8 cellular contexts compared by ENCODE assay signal in the genomic region with DNA sequence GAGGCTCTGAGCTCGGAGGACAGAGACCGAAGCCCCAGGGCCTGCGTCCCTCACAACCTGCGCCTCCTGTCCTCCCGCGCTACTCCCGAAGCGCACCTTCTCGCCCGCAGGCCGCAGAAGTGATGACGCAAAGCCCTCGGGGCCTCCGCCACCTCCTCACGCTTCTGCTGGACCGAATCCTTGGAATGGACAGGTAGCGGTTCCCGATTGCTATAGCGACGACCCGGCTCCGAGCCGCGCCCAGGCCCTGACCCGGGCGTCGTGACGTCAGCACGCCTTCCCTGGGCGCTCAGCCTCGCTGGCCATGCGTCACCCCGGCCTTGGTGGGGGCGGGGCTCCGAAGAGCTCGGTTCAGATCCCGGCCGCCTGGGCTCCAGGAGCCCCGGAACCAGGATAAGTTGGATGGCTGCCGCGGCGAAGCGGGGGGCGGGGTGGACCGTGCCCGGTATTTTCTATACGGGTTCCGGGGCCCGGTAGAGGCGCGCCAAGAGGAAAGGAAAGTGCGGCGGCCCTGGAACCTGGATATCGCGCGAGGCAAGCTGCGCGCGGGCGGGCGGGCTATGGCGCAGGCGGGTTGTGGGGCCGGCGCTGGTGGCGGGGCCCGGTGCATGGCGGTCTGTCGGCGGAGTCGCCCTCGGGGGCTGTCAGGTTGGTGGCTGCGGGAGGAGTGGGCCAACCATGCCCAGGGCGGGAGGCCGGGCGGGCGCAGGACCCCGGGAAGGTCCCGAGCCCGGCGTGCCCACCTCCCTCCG. TPM values are rescaled to one million over a fixed set of nuclear protein-coding genes. Genes with fewer than 3 reads are reported as not detected.
DNase-seq lines count a peak whose midpoint lies in the region; ATAC-seq and TF ChIP-seq lines count a peak whose summit lies in the region.

Gene ZNF76 (plus strand): TSS at position 542 of the 752 bp plus-strand sequence. CDS start 21,417 bp downstream, outside the sequence.

- TF ChIP-seq CTCF in GM12864 (IDR thresholded peaks at IDR 0.05; ENCODE audit: low read depth, low read length, missing control alignments) (no peak), cardiac muscle cell (IDR thresholded peaks at IDR 0.05; ENCODE audit: low read depth, low read length) (peak; percentile 0), transverse colon (IDR thresholded peaks at IDR 0.05) (peak in 2 of 5 experiments; percentile 58 to 82)

- H3K9me3 ChIP-seq in cardiac muscle cell (ENCODE audit: low read depth) (no peaks in the 10 kb centered on the region), trophoblast cell (ENCODE audit: insufficient read depth, low read depth, low read length) (peaks cover 3% of the 10 kb centered on the region), transverse colon (no peaks in the 10 kb centered on the region)

- H3K4me2 ChIP-seq in trophoblast cell (ENCODE audit: low read length) = peak within 1 kb of the TSS; percentile 78

- H3K27me3 ChIP-seq in cardiac muscle cell (no peaks in the 10 kb centered on the region), trophoblast cell (ENCODE audit: insufficient read depth, low read length) (no peaks in the 10 kb centered on the region), transverse colon (no peaks in the 10 kb centered on the region)

- H3K36me3 ChIP-seq in cardiac muscle cell = no peaks in the 10 kb centered on the region
- no peaks in the 10 kb centered on the region for H3K36me3 ChIP-seq in trophoblast cell (ENCODE audit: control insufficient read depth in 1 of 2, insufficient read depth in 2 of 2, low read length in 2 of 2)
- H3K36me3 ChIP-seq in transverse colon = no peaks in the 10 kb centered on the region

- H2BK120ac ChIP-seq in trophoblast cell (ENCODE audit: insufficient read depth, low read length, poor library complexity) = peak within 1 kb of the TSS; percentile 98

- H3K14ac ChIP-seq in trophoblast cell (ENCODE audit: low read length) = peak within 1 kb of the TSS; percentile 99

- H2AK5ac ChIP-seq in trophoblast cell (ENCODE audit: low read length) = peak within 1 kb of the TSS; percentile 80

- peak within 1 kb of the TSS; percentile 93 for H3K4ac ChIP-seq in trophoblast cell (ENCODE audit: low read depth, low read length)

- H3K23ac ChIP-seq in trophoblast cell (ENCODE audit: low read length) = no peak within 1 kb of the TSS

- H3K27me3 Mint-ChIP-seq in activated naive CD8-positive, alpha-beta T cell treated with anti-CD3 and anti-CD28 coated beads, Interleukin-2, amount 50 U/mL, for 24 hours = no peaks in the 10 kb centered on the region

- H3K4me3 ChIP-seq in GM12864 (ENCODE audit: low read depth, low read length) (peak within 1 kb of the TSS; percentile 70), cardiac muscle cell (peak within 1 kb of the TSS; percentile 55), trophoblast cell (ENCODE audit: low read depth, low read length) (peak within 1 kb of the TSS; percentile 93), transverse colon (peak within 1 kb of the TSS; percentile 83 to 87 (median 86))

- peak; percentile 76 for DNase-seq in GM12864 (ENCODE audit: low read depth)
- peak; percentile 81 for DNase-seq in NCI-H1417 treated with DMSO at 0.1 percent for 48 hours (lab: John Stamatoyannopoulos, UW)
- peak; percentile 90 for DNase-seq in SW480 (ENCODE audit: low spot score)
- peak; percentile 94 for DNase-seq in activated naive CD8-positive, alpha-beta T cell treated with anti-CD3 and anti-CD28 coated beads, Interleukin-2, amount 50 U/mL, for 24 hours
- peak; percentile 98 for DNase-seq in cardiac muscle cell (ENCODE audit: low read depth in 1 of 2, low spot score in 1 of 2)
- DNase-seq in trophoblast cell = peak; percentile 99
- DNase-seq in transverse colon = peak; percentile 98

- peak within 1 kb of the TSS; percentile 100 for H4K91ac ChIP-seq in trophoblast cell (ENCODE audit: low read depth, low read length)

- peaks cover 5% of the 10 kb centered on the region for H3K79me2 ChIP-seq in trophoblast cell (ENCODE audit: control insufficient read depth, insufficient read depth, low read length, poor library complexity)

- H3K79me1 ChIP-seq in trophoblast cell (ENCODE audit: low read length) = peaks cover 8% of the 10 kb centered on the region

- in situ Hi-C loops in transverse colon (cut with MboI; ENCODE audit: low pct_ligation_motif_present in 1 of 4, low pct_unique_long_range_greater_than_20kb in 1 of 4, low sequenced_read_pairs in 3 of 4) = no loop called here

- peak within 1 kb of the TSS; percentile 94 for H3K9ac ChIP-seq in trophoblast cell (ENCODE audit: low read length)

- WGBS in trophoblast cell (ENCODE audit: extremely low coverage, insufficient coverage, insufficient read length) = no CpG with 5 or more reads among the region's 82 CpGs
- 1% methylated on average over 47 of the region's 82 CpGs; no CpG with 5 or more reads in 1 of the 2 donors for WGBS in transverse colon (ENCODE audit: low coverage in 1 of 2), 2 donors

- H3K9me3 Mint-ChIP-seq in activated naive CD8-positive, alpha-beta T cell treated with anti-CD3 and anti-CD28 coated beads, Interleukin-2, amount 50 U/mL, for 24 hours = no peaks in the 10 kb centered on the region

- H3K18ac ChIP-seq in trophoblast cell (ENCODE audit: low read length) = peak within 1 kb of the TSS; percentile 99

- peak within 1 kb of the TSS; percentile 99 for H4K8ac ChIP-seq in trophoblast cell (ENCODE audit: low read depth, low read length)

- H3K4me1 ChIP-seq in cardiac muscle cell (ENCODE audit: low read depth) = peaks cover 28% of the 10 kb centered on the region
- peaks cover 3 to 8% of the 10 kb centered on the region in 2 experiments for H3K4me1 ChIP-seq in trophoblast cell (ENCODE audit: control insufficient read depth in 1 of 2, insufficient read depth in 2 of 2, low read length in 2 of 2)
- peaks cover 5 to 22% (median 14%) of the 10 kb centered on the region in 4 donors for H3K4me1 ChIP-seq in transverse colon

- intact Hi-C loops in transverse colon (cut with DNase I; ENCODE audit: low total_unique reads) = no loop called here

- H3K4me3 Mint-ChIP-seq in activated naive CD8-positive, alpha-beta T cell treated with anti-CD3 and anti-CD28 coated beads, Interleukin-2, amount 50 U/mL, for 24 hours = peak within 1 kb of the TSS; percentile 94

- H3K27ac ChIP-seq in cardiac muscle cell (peak within 1 kb of the TSS; percentile 90), trophoblast cell (ENCODE audit: low read depth, low read length) (peak within 1 kb of the TSS; percentile 83), transverse colon (peak within 1 kb of the TSS; percentile 92 to 96 (median 94))

- H3K36me3 Mint-ChIP-seq in activated naive CD8-positive, alpha-beta T cell treated with anti-CD3 and anti-CD28 coated beads, Interleukin-2, amount 50 U/mL, for 24 hours (ENCODE audit: low read depth) = no peaks in the 10 kb centered on the region

- H2BK12ac ChIP-seq in trophoblast cell (ENCODE audit: low read length) = peak within 1 kb of the TSS; percentile 61

- peak within 1 kb of the TSS; percentile 98 for H2BK5ac ChIP-seq in trophoblast cell (ENCODE audit: low read depth, low read length, poor library complexity)

- TF ChIP-seq EP300 in transverse colon (IDR thresholded peaks at IDR 0.05; ENCODE audit: low read depth) = peak; percentile 70

- peak within 1 kb of the TSS; percentile 94 for H2AFZ ChIP-seq in trophoblast cell (ENCODE audit: insufficient read depth, low read length, poor library complexity)

- peak; percentile 92 for ATAC-seq in HG02759 (IDR thresholded peaks at IDR 0.05; ENCODE audit: unreplicated experiment)
- peak; percentile 92 for ATAC-seq in activated naive CD8-positive, alpha-beta T cell treated with anti-CD3 and anti-CD28 coated beads, Interleukin-2, amount 50 U/mL, for 24 hours

- peak; percentile 72 for TF ChIP-seq POLR2A in transverse colon (IDR thresholded peaks at IDR 0.05)

- H4K12ac ChIP-seq in trophoblast cell (ENCODE audit: low read depth, low read length) = peak within 1 kb of the TSS; percentile 96

- peak within 1 kb of the TSS; percentile 91 for H3K27ac Mint-ChIP-seq in activated naive CD8-positive, alpha-beta T cell treated with anti-CD3 and anti-CD28 coated beads, Interleukin-2, amount 50 U/mL, for 24 hours

- peaks cover 44% of the 10 kb centered on the region for H3K4me1 Mint-ChIP-seq in activated naive CD8-positive, alpha-beta T cell treated with anti-CD3 and anti-CD28 coated beads, Interleukin-2, amount 50 U/mL, for 24 hours

RNA-seq across cellular contexts. Expression of gene ZNF76, which starts in this region (rescaled TPM):
- total RNA-seq in cardiac muscle cell (26.3 and 46.2 TPM in 2 replicates), transverse colon (10 to 100 TPM; 30.2 to 59.3 (median 35.1) TPM)
- polyA plus RNA-seq in cardiac muscle cell = 59.6 and 67.5 TPM in 2 replicates
- 10.8 and 11.2 TPM in 2 replicates for polyA plus RNA-seq in trophoblast cell (2013)

Comparison
In these comparisons a context has a peak if more than half of its experiments do, and no peak if none do; other contexts are left out.
1. Peak in every context shown above with its lines: DNase-seq, ATAC-seq, H3K4me3 ChIP-seq and H3K27ac ChIP-seq.